ENCODE assay signal across 9 cellular contexts in genomic region chr3:197520311-197521276, GRCh38. TPM values are rescaled to one million over a fixed set of nuclear protein-coding genes. Genes with fewer than 3 reads are reported as not detected.
DNase-seq lines count a peak whose midpoint lies in the region; ATAC-seq, FAIRE-seq and TF ChIP-seq lines count a peak whose summit lies in the region.
"Had no signal": no experiment of that assay in that cellular context is flagged by ENCODE, and none has a peak within 500 bp of the region (broad histone marks: within the 10 kb centered on the region; RNA-seq: fewer than 3 reads in every experiment).

No MANE protein-coding gene starts in this region.

- H3K27me3 ChIP-seq in HUES6 (ENCODE audit: control insufficient read depth, insufficient read depth, low read length) = no peaks in the 10 kb centered on the region; the same call in 1 of the 2 replicates
- no peaks in the 10 kb centered on the region for H3K27me3 ChIP-seq in brain microvascular endothelial cell (replicated peaks)
- H3K27me3 ChIP-seq: cardiac muscle cell had no signal

- TF ChIP-seq RAD21 in A549 (conservative IDR thresholded peaks at IDR 0.05 in 1 of 2, IDR thresholded peaks at IDR 0.05 in 1 of 2) = no peak

- H3K4me1 ChIP-seq in A549 = peaks cover 52% of the 10 kb centered on the region
- peaks cover 27% of the 10 kb centered on the region for H3K4me1 ChIP-seq in HUES6 (ENCODE audit: control insufficient read depth, insufficient read depth, low read length)

- POLR2A ChIA-PET in A549 (lab: Yijun Ruan, JAX) (interaction anchor here (0.7 kb wide), 1 partner anchor 223 kb away, joined by 3 read pairs; no protein-coding TSS in a partner anchor), HEK293T (lab: Yijun Ruan, JAX) (no interaction called here)

- peak; percentile 82 to 88 for ATAC-seq in A549

- TF ChIP-seq POLR2A in A549 (IDR thresholded peaks at IDR 0.05; ENCODE audit: low read length) = peak; percentile 78

- H3K4me2 ChIP-seq in A549 = peak overlapping the region; percentile 91

- CTCF ChIA-PET in A549 (lab: Yijun Ruan, JAX) = interaction anchor here (0.6 to 3.4 kb wide), 3 partner anchors 10 to 186 kb away, joined by 3 to 15 read pairs (median 4); no protein-coding TSS in a partner anchor
- CTCF ChIA-PET in HEK293T (lab: Yijun Ruan, JAX) = interaction anchor here (0.6 kb wide), 1 partner anchor 11 kb away, joined by 3 read pairs; no protein-coding TSS in a partner anchor

- peak; percentile 91 to 94 for DNase-seq in A549 (ENCODE audit: low read depth in 1 of 2, low spot score in 1 of 2)
- peak; percentile 58 for DNase-seq in brain microvascular endothelial cell
- peak; percentile 50 for DNase-seq in medulla oblongata (ENCODE audit: extremely low spot score)
- DNase-seq in HEK293T (ENCODE audit: extremely low spot score) = no peak
- no peak for DNase-seq in NCI-H1930 (lab: John Stamatoyannopoulos, UW)
- DNase-seq in DMS79 (lab: John Stamatoyannopoulos, UW) = no peak
- no peak for DNase-seq in KG1 (lab: John Stamatoyannopoulos, UW)

- in situ Hi-C loops in brain microvascular endothelial cell (cut with HindIII; ENCODE audit: low pct_ligation_motif_present, low sequenced_read_pairs) = loop anchor here (25.0 kb wide), 1 partner anchor 233 kb away; the partner anchor contains the start of gene DLG1

- no peak overlapping the region for H3K9ac ChIP-seq in HUES6 (ENCODE audit: low read length)

- 5% methylated on average over 24 of the region's 31 CpGs for WGBS in A549 (ENCODE audit: missing lambda C conversion rate)

- no peak for FAIRE-seq in A549 (lab: Jason Lieb, UNC)

- H3K27ac ChIP-seq in A549 (peak overlapping the region; percentile 97 to 99), HUES6 (ENCODE audit: low read depth, low read length) (no peak overlapping the region; the same call in 1 of the 2 replicates), brain microvascular endothelial cell (no peak overlapping the region)
- H3K27ac ChIP-seq: cardiac muscle cell had no signal

- H3K9me3 ChIP-seq in A549 (no peaks in the 10 kb centered on the region), HUES6 (ENCODE audit: control insufficient read depth, insufficient read depth, low read depth, low read length) (no peaks in the 10 kb centered on the region)

- no peak for TF ChIP-seq CTCF in A549 (IDR thresholded peaks at IDR 0.05)
- no peak for TF ChIP-seq CTCF in brain microvascular endothelial cell (IDR thresholded peaks at IDR 0.05; ENCODE audit: low read depth, low read length, missing control alignments)

- H3K4me3 ChIP-seq in A549 (peak overlapping the region; percentile 35), HUES6 (ENCODE audit: low read depth, low read length) (peak overlapping the region; percentile 19; the same call in 1 of the 2 replicates), brain microvascular endothelial cell (ENCODE audit: low read depth, low read length) (no peak overlapping the region)
- H3K4me3 ChIP-seq: cardiac muscle cell had no signal

- H3K36me3 ChIP-seq in HUES6 (ENCODE audit: control insufficient read depth, insufficient read depth, low read length) = no peaks in the 10 kb centered on the region
- no peaks in the 10 kb centered on the region for H3K36me3 ChIP-seq in brain microvascular endothelial cell (replicated peaks)
- H3K36me3 ChIP-seq: cardiac muscle cell had no signal

- TF ChIP-seq EP300 in A549 (IDR thresholded peaks at IDR 0.05) = no peak

TF ChIP-seq in A549, 52 proteins besides CTCF, POLR2A, EP300 and RAD21 (continues in another document):
- TF ChIP-seq NFE2L2 (conservative IDR thresholded peaks at IDR 0.05; ENCODE audit: low read length) (no peak), KDM1A (IDR thresholded peaks at IDR 0.05; ENCODE audit: low read depth) (no peak), HDAC2 (IDR thresholded peaks at IDR 0.05) (no peak), FOSL2 (IDR thresholded peaks at IDR 0.05) (no peak), FOSL2 (CRISPR knock-in tag; IDR thresholded peaks at IDR 0.05) (no peak), PHF8 (IDR thresholded peaks at IDR 0.05; ENCODE audit: borderline replicate concordance, low read depth) (peak; percentile 21; the same call in 1 of the 2 replicates), MAX (IDR thresholded peaks at IDR 0.05) (peak; percentile 58; the same call in 1 of the 2 replicates), TP53 (CRISPR knock-in tag; IDR thresholded peaks at IDR 0.05) (no peak), JUN (IDR thresholded peaks at IDR 0.05) (peak in 1 of 2 experiments; percentile 44; a peak in 2 of 5 replicates), ZFP36 (IDR thresholded peaks at IDR 0.05; ENCODE audit: borderline replicate concordance, partially characterized antibody) (no peak), KDM5A (IDR thresholded peaks at IDR 0.05) (no peak), REST (IDR thresholded peaks at IDR 0.05) (no peak)

TF ChIP-seq in HEK293T, 16 proteins besides CTCF, POLR2A, EP300 and RAD21:
- no peak for TF ChIP-seq ZNF384 (IDR thresholded peaks at IDR 0.05)
- no peak for TF ChIP-seq TARDBP (IDR thresholded peaks at IDR 0.05)
- no peak for TF ChIP-seq ELF4 (IDR thresholded peaks at IDR 0.05)
- no peak for TF ChIP-seq LEF1 (IDR thresholded peaks at IDR 0.05; ENCODE audit: borderline replicate concordance)
- no peak for TF ChIP-seq CTBP1 (IDR thresholded peaks at IDR 0.05; ENCODE audit: borderline replicate concordance)
- no peak for TF ChIP-seq HDGF (IDR thresholded peaks at IDR 0.05; ENCODE audit: borderline replicate concordance)
TF ChIP-seq in HEK293T: peak in this region for 0.

RNA-seq across cellular contexts. Expression of gene BDH1, which starts 35.2 kb away (rescaled TPM):
- polyA plus RNA-seq in A549 (2011; rRNA removed) (4.4 and 4.6 TPM in 2 replicates), A549 (2017; fragmentation: RNase III; extraction: RNeasy Plus Mini Kit Qiagen cat#74134 plus additional on column Dnase treatment) (2.8 to 3.7 TPM (median 3.1 TPM) in 3 replicates)
- 5.5 and 6.2 TPM in 2 replicates for polyA plus RNA-seq in A549 (2012; cell fraction: cytosol; rRNA removed)
- polyA plus RNA-seq in A549 (2012; cell fraction: nucleus; rRNA removed) = 8.8 and 10.5 TPM in 2 replicates
- polyA minus RNA-seq in A549 (2011; rRNA and poly(A)+ RNA removed) = 3.3 and 3.7 TPM in 2 replicates

Comparison
In these comparisons a context has a peak if more than half of its experiments do, and no peak if none do; other contexts are left out.
1. DNase-seq: peak in A549 (2 of 2), brain microvascular endothelial cell (single experiment) and medulla oblongata (single experiment); none in HEK293T (single experiment), NCI-H1930 (0 of 2), DMS79 (single experiment) and KG1 (single experiment).
2. H3K27ac ChIP-seq: peak in A549 (2 of 2); none in HUES6 (single experiment) and brain microvascular endothelial cell (single experiment).